In genomic region chr9:118009585-118009984, GRCh38 we compare ENCODE assay signal across 22 cellular contexts.
DNase-seq lines count a peak whose midpoint lies in the region; ATAC-seq lines count a peak whose summit lies in the region.
"Had no signal": no experiment of that assay in that cellular context is flagged by ENCODE, and none has a peak within 500 bp of the region (broad histone marks: within the 10 kb centered on the region; RNA-seq: fewer than 3 reads in every experiment).

No MANE protein-coding gene starts in this region.

- H3K9ac ChIP-seq in iPS-18a (ENCODE audit: low read length), result no peak overlapping the region
- H3K9ac ChIP-seq: parathyroid adenoma had no signal

- no peaks in the 10 kb centered on the region for H3K9me3 ChIP-seq in iPS-18a (ENCODE audit: control insufficient read depth, low read depth, low read length)
- H3K9me3 ChIP-seq: A549, BE2C, left ventricle myocardium inferior, SJSA1, tibial nerve had no signal

- DNase-seq in NCI-H2081 (lab: John Stamatoyannopoulos, UW) (peak; percentile 30 to 82), NCI-H2081 treated with DMSO at 0.1 percent for 48 hours (lab: John Stamatoyannopoulos, UW) (no peak), NCI-H82 treated with DMSO at 0.1 percent for 48 hours (lab: John Stamatoyannopoulos, UW; ENCODE audit: unreplicated experiment) (peak; percentile 57), SIG-M5 treated with dmso at 0.1 percent for 504 hours (lab: John Stamatoyannopoulos, UW; ENCODE audit: unreplicated experiment) (no peak)
- DNase-seq in activated CD4-positive, alpha-beta T cell treated with anti-CD3 and anti-CD28 coated beads for 1 hour, result no peak
- DNase-seq: activated CD4-positive, alpha-beta T cell treated with anti-CD3 and anti-CD28 coated beads for 4 hours; activated naive CD4-positive, alpha-beta T cell treated with anti-CD3 and anti-CD28 coated beads, Interleukin-2, amount 10 ng/mL, durations not matched to agents 7 days and 5 days; activated T-cell treated with anti-CD3 and anti-CD28 coated beads, Interleukin-2, amount 50 U/mL, for 72 hours; BE2C; Kasumi-1; left ventricle myocardium inferior; NCI-H1105; NCI-H774; stimulated activated naive CD8-positive, alpha-beta T cell treated with anti-CD3 and anti-CD28 coated beads, Interleukin-15, amount 100 ng/mL, for 72 hours had no signal

- no peaks in the 10 kb centered on the region for H3K27me3 ChIP-seq in iPS-18a (ENCODE audit: control insufficient read depth, insufficient read depth, low read length)
- H3K27me3 ChIP-seq: BE2C, SJSA1, tibial nerve had no signal

- ATAC-seq in HG03095 (IDR thresholded peaks at IDR 0.05; ENCODE audit: unreplicated experiment) (no peak), GM21786 (IDR thresholded peaks at IDR 0.05; ENCODE audit: unreplicated experiment) (no peak)
- ATAC-seq: A549; activated T-cell treated with anti-CD3 and anti-CD28 coated beads, Interleukin-2, amount 50 U/mL, for 72 hours; sciatic nerve; stimulated activated naive CD8-positive, alpha-beta T cell treated with anti-CD3 and anti-CD28 coated beads, Interleukin-15, amount 100 ng/mL, for 72 hours had no signal

- H3K36me3 ChIP-seq in iPS-18a (ENCODE audit: control insufficient read depth, low read depth, low read length), result no peaks in the 10 kb centered on the region
- H3K36me3 ChIP-seq: BE2C, left ventricle myocardium inferior, SJSA1, tibial nerve had no signal

- peak overlapping the region; percentile 36 for H3K4me3 ChIP-seq in iPS-18a (ENCODE audit: low read length)
- H3K4me3 ChIP-seq: A549, left ventricle myocardium inferior, SJSA1, tibial nerve had no signal

- H3K27ac ChIP-seq in iPS-18a (ENCODE audit: low read length), result no peak overlapping the region
- H3K27ac ChIP-seq: A549, left ventricle myocardium inferior, parathyroid adenoma, SJSA1, tibial nerve had no signal

- H3K4me1 ChIP-seq in iPS-18a (ENCODE audit: control insufficient read depth, low read depth, low read length), result peaks cover 13% of the 10 kb centered on the region
- H3K4me1 ChIP-seq: A549, BE2C, left ventricle myocardium inferior, parathyroid adenoma, SJSA1, tibial nerve had no signal

Comparison
In these comparisons a context has a peak if more than half of its experiments do, and no peak if none do; other contexts are left out.
1. DNase-seq: peak in NCI-H2081 (2 of 2) and NCI-H82 treated with DMSO at 0.1 percent for 48 hours (single experiment); none in NCI-H2081 treated with DMSO at 0.1 percent for 48 hours (single experiment), SIG-M5 treated with dmso at 0.1 percent for 504 hours (single experiment) and activated CD4-positive, alpha-beta T cell treated with anti-CD3 and anti-CD28 coated beads for 1 hour (single experiment).